8 cellular contexts compared by ENCODE assay signal in the genomic region with DNA sequence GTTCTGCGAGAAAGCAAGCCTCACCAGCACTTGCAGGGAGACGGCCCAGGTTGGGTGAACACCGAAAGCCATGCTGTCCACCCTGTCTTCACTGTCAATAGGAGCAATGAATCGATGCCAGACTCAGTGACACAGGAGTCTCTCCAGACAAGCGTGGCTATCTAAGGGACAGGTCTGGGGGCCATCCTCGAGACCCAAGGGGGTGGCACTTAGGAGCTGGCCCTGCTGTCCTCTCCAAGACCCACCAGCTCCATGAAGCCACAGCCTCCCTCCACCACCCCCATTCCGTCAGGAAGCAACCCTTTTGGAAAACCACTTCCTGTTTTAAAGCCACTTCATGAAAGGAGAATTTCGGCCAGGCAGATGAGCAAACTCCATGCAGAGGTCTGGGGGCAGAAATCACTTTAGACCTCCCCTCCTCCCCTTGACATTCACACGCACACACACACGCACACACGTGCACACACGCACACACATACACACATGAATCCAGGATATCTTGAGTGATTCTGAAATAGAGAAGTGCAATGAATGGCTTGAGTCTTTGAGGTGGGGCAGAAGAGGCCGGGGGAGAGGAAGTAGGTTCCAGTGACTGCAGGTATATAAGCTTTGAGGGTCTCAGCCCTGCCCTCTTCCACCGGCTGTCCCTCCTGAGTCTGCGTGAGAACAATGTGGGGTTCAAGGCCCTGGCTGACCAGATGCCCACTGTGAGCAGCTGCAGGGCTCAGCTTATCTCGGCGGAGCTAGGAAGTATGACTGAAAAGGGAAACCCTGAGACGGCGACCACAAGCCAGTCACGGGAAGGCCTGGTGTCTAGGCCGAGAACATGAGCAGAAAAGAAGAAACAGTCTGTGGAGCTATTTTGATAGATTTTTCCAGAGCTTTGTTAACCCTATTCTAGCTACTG. TPM values are rescaled to one million over a fixed set of nuclear protein-coding genes. Genes with fewer than 3 reads are reported as not detected.
A peak's percentile ranks its signal among the peaks of the same experiment; 100 is the strongest.
DNase-seq lines count a peak whose midpoint lies in the region; ATAC-seq and TF ChIP-seq lines count a peak whose summit lies in the region.

No MANE protein-coding gene starts in this region.

- H3K4me2 ChIP-seq in OCI-LY7 (ENCODE audit: low read length), result peak overlapping the region; percentile 74

- POLR2A ChIA-PET in OCI-LY7 (lab: Charles Lee), result interaction anchor here (0.6 to 3.6 kb wide), 5 partner anchors 16 to 264 kb away, joined by 3 to 18 read pairs (median 3); a partner anchor contains a TSS

- no peaks in the 10 kb centered on the region for H3K9me3 Mint-ChIP-seq in memory B cell

- peaks cover 10% of the 10 kb centered on the region for H3K36me3 ChIP-seq in OCI-LY7 (ENCODE audit: insufficient read depth, low read length)

- H4K20me1 ChIP-seq in OCI-LY7 (ENCODE audit: insufficient read depth, low read length), result no peaks in the 10 kb centered on the region

- intact Hi-C loops in OCI-LY7 (cut with micrococcal nuclease; ENCODE audit: unreplicated experiment), result no loop called here

- BruUV-seq in OCI-LY7 (replicated peaks; lab: Mats Ljungman, UMichigan), result no TSS peak

- peak; percentile 47 for ATAC-seq in GM18520 (IDR thresholded peaks at IDR 0.05; ENCODE audit: unreplicated experiment)
- peak; percentile 51 for ATAC-seq in HG02840 (IDR thresholded peaks at IDR 0.05; ENCODE audit: low FRiP score, unreplicated experiment)
- ATAC-seq in memory B cell (ENCODE audit: low read depth), result peak; percentile 83

- H2AFZ ChIP-seq in OCI-LY7 (ENCODE audit: low read length), result peak overlapping the region; percentile 58; the same call in 1 of the 2 replicates

- H3K4me1 ChIP-seq in OCI-LY7 (ENCODE audit: insufficient read depth, low read length, poor library complexity, severe bottlenecking), result peaks cover 29% of the 10 kb centered on the region

- peak overlapping the region; percentile 80 for H3K27ac Mint-ChIP-seq in memory B cell

- H3K79me2 ChIP-seq in OCI-LY7 (ENCODE audit: insufficient read depth, low read depth, low read length), result no peaks in the 10 kb centered on the region

- no peaks in the 10 kb centered on the region for H3K27me3 Mint-ChIP-seq in memory B cell

- CTCF ChIA-PET in OCI-LY7 (lab: Charles Lee; ENCODE audit: unreplicated experiment), result interaction anchor here (0.5 to 1.3 kb wide), 3 partner anchors 12 to 32 kb away, joined by 3 to 6 read pairs (median 5); a partner anchor contains a TSS

- DNase-seq in OCI-LY7 (ENCODE audit: low spot score) (peak; percentile 59), memory B cell (ENCODE audit: low spot score in 2 of 2) (peak; percentile 62), NCI-H748 (lab: John Stamatoyannopoulos, UW; ENCODE audit: unreplicated experiment) (no peak), NCI-H2081 (lab: John Stamatoyannopoulos, UW) (no peak), HuH-7 (ENCODE audit: low spot score) (no peak)
- peak; percentile 55 for DNase-seq in activated naive CD4-positive, alpha-beta T cell treated with anti-CD3 and anti-CD28 coated beads, Interleukin-2, amount 50 U/mL, for 16 hours

- no peaks in the 10 kb centered on the region for H3K9me3 ChIP-seq in OCI-LY7 (ENCODE audit: low read length)

- H3K4me3 Mint-ChIP-seq in memory B cell, result peak overlapping the region; percentile 57

- H3K4me3 ChIP-seq in OCI-LY7 (ENCODE audit: low read depth, low read length, poor library complexity, severe bottlenecking), result peak overlapping the region; percentile 47

- H3K27ac ChIP-seq in OCI-LY7 (ENCODE audit: low read depth, low read length, poor library complexity, severe bottlenecking), result peak overlapping the region; percentile 77

- no peaks in the 10 kb centered on the region for H3K9me2 ChIP-seq in OCI-LY7 (ENCODE audit: insufficient read depth, low read length)

- H3K36me3 Mint-ChIP-seq in memory B cell, result peaks cover 6% of the 10 kb centered on the region

- peaks cover 30% of the 10 kb centered on the region for H3K4me1 Mint-ChIP-seq in memory B cell

- TF ChIP-seq CTCF in OCI-LY7 (conservative IDR thresholded peaks at IDR 0.05; ENCODE audit: low read length), result no peak

RNA-seq across cellular contexts. Expression of a gene that starts 25.0 kb away (rescaled TPM):
- total RNA-seq in OCI-LY7 (2014; rRNA removed; shearing (Covaris generic)), result 16.9 and 22.5 TPM in 2 replicates
- total RNA-seq in OCI-LY7 (2022), result 45.2 and 48.8 TPM in 2 replicates

Comparison
In these comparisons a context has a peak if more than half of its experiments do, and no peak if none do; other contexts are left out.
1. DNase-seq: peak in OCI-LY7 (single experiment), activated naive CD4-positive, alpha-beta T cell treated with anti-CD3 and anti-CD28 coated beads, Interleukin-2, amount 50 U/mL, for 16 hours (single experiment) and memory B cell (2 of 2); none in NCI-H748 (single experiment), NCI-H2081 (0 of 2) and HuH-7 (single experiment).
2. Peak in every context shown above with its lines, with median percentiles within 50 percentile points of each other: ATAC-seq.